ENCODE assay signal across 25 cellular contexts in the genomic region with DNA sequence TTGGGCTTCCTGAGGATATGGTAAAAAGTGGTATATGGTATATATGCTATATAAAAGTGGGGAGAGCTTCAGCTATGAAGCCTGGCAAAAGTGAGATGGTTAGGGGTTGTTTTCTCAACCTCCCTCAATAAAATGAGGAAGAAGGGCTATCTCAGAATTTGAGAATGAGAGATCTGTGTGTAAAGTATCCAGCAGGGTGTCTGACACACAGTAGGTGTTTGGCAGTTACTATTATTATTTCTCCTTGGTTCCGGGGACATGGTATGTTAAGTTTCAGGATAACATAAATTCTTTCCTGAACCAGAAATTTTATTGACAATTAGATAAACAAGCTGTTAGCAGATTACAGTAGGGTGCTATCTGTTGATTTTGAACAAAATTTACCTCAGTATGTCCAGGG.
A peak's percentile ranks its signal among the peaks of the same experiment; 100 is the strongest.
DNase-seq lines count a peak whose midpoint lies in the region; ATAC-seq, FAIRE-seq and TF ChIP-seq lines count a peak whose summit lies in the region.
"Had no signal": no experiment of that assay in that cellular context is flagged by ENCODE, and none has a peak within 500 bp of the region (broad histone marks: within the 10 kb centered on the region; RNA-seq: fewer than 3 reads in every experiment).

No MANE protein-coding gene starts in this region.

- no peak overlapping the region for H3K9ac ChIP-seq in BLaER1

- H3K36me3 Mint-ChIP-seq in immature natural killer cell, result peaks cover 0 to 18% (median 5%) of the 10 kb centered on the region in 3 donors
- H3K36me3 Mint-ChIP-seq in activated CD4-positive, alpha-beta T cell treated with anti-CD3 and anti-CD28 coated beads, Interleukin-2, amount 10 ng/mL, durations not matched to agents 7 days and 5 days (ENCODE audit: low read depth), result peaks cover 9% of the 10 kb centered on the region

- no peak for ATAC-seq in GM21576 (IDR thresholded peaks at IDR 0.05; ENCODE audit: unreplicated experiment)
- ATAC-seq: gastrocnemius medialis, HCT116 had no signal

- no peak for TF ChIP-seq CTCF in NB4 (IDR thresholded peaks at IDR 0.05; ENCODE audit: low read depth, low read length)

- H3K27ac ChIP-seq in BLaER1, result 0 out of 2 replicates have a peak overlapping the region, but pooled peaks have one; percentile 70
- H3K27ac ChIP-seq: breast epithelium, coronary artery, gastrocnemius medialis, hepatocyte, transverse colon had no signal

- no peaks in the 10 kb centered on the region for H3K27me3 ChIP-seq in BLaER1
- H3K27me3 ChIP-seq: breast epithelium, gastrocnemius medialis, hepatocyte, left lung, transverse colon had no signal

- peak overlapping the region; percentile 80 to 88 (median 84) for H3K4me3 Mint-ChIP-seq in immature natural killer cell
- no peak overlapping the region for H3K4me3 Mint-ChIP-seq in activated CD4-positive, alpha-beta T cell treated with anti-CD3 and anti-CD28 coated beads, Interleukin-2, amount 10 ng/mL, durations not matched to agents 7 days and 5 days
- H3K4me3 Mint-ChIP-seq: mesothelial cell of epicardium had no signal

- H4K20me1 ChIP-seq in BLaER1, result no peaks in the 10 kb centered on the region

- H3K4me1 Mint-ChIP-seq in immature natural killer cell, result peaks cover 23 to 25% of the 10 kb centered on the region in 2 donors
- H3K4me1 Mint-ChIP-seq in activated CD4-positive, alpha-beta T cell treated with anti-CD3 and anti-CD28 coated beads, Interleukin-2, amount 10 ng/mL, durations not matched to agents 7 days and 5 days, result peaks cover 18% of the 10 kb centered on the region

- TF ChIP-seq POLR2A in H54 (IDR thresholded peaks at IDR 0.05; ENCODE audit: low read depth, low read length), result no peak
- no peak for TF ChIP-seq POLR2A in NB4 (IDR thresholded peaks at IDR 0.05; ENCODE audit: extremely low read depth, insufficient read length)

- DNase-seq in H54 (ENCODE audit: insufficient read length, low spot score), result no peak
- peak; percentile 43 for DNase-seq in NB4 (ENCODE audit: low read depth)
- no peak for DNase-seq in immature natural killer cell
- no peak for DNase-seq in activated CD4-positive, alpha-beta T cell treated with anti-CD3 and anti-CD28 coated beads, Interleukin-2, amount 10 ng/mL, durations not matched to agents 7 days and 5 days
- no peak for DNase-seq in pons (ENCODE audit: low spot score)
- DNase-seq in CD1c-positive myeloid dendritic cell (ENCODE audit: extremely low spot score), result no peak
- DNase-seq: activated CD8-positive, alpha-beta memory T cell treated with anti-CD3 and anti-CD28 coated beads for 24 hours; activated gamma-delta T cell; activated T-cell treated with anti-CD3 and anti-CD28 coated beads, Interleukin-2, amount 50 U/mL, for 1 hour; amygdala; gastrocnemius medialis; left lung; NCI-H1048; NCI-H345; NCI-H748 treated with DMSO at 0.1 percent for 48 hours; transverse colon had no signal

- H3K4me2 ChIP-seq in BLaER1, result peak overlapping the region; percentile 84
- H3K4me2 ChIP-seq: hepatocyte had no signal

- CTCF ChIA-PET in activated CD4-positive, alpha-beta T cell treated with anti-CD3 and anti-CD28 coated beads, Interleukin-2, amount 10 ng/mL, durations not matched to agents 7 days and 5 days (lab: Charles Lee), result no interaction called here

- peaks cover 0 to 3% (median 0%) of the 10 kb centered on the region in 6 donors for H3K9me3 Mint-ChIP-seq in immature natural killer cell
- peaks cover 12% of the 10 kb centered on the region for H3K9me3 Mint-ChIP-seq in activated CD4-positive, alpha-beta T cell treated with anti-CD3 and anti-CD28 coated beads, Interleukin-2, amount 10 ng/mL, durations not matched to agents 7 days and 5 days

- peak overlapping the region in 3 of 6 donors; percentile 33 to 88 (median 65) for H3K27ac Mint-ChIP-seq in immature natural killer cell
- H3K27ac Mint-ChIP-seq in activated CD4-positive, alpha-beta T cell treated with anti-CD3 and anti-CD28 coated beads, Interleukin-2, amount 10 ng/mL, durations not matched to agents 7 days and 5 days, result no peak overlapping the region

- peaks cover 0 to 2% (median 0%) of the 10 kb centered on the region in 3 donors for H3K27me3 Mint-ChIP-seq in immature natural killer cell (ENCODE audit: low read depth in 3 of 3)
- no peaks in the 10 kb centered on the region for H3K27me3 Mint-ChIP-seq in activated CD4-positive, alpha-beta T cell treated with anti-CD3 and anti-CD28 coated beads, Interleukin-2, amount 10 ng/mL, durations not matched to agents 7 days and 5 days
- H3K27me3 Mint-ChIP-seq: CD4-positive, CD25-positive, alpha-beta regulatory T cell had no signal

- peak; percentile 91 for FAIRE-seq in H54 (lab: Jason Lieb, UNC)
- FAIRE-seq: D721Med had no signal

- H3K4me3 ChIP-seq in BLaER1 (no peak overlapping the region), NB4 (ENCODE audit: low read depth, low read length) (no peak overlapping the region)
- H3K4me3 ChIP-seq: breast epithelium, coronary artery, hepatocyte, transverse colon had no signal

- peaks cover 69% of the 10 kb centered on the region for H3K4me1 ChIP-seq in BLaER1
- H3K4me1 ChIP-seq: breast epithelium had no signal

- H3K9me3 ChIP-seq in BLaER1, result peaks cover 22% of the 10 kb centered on the region
- H3K9me3 ChIP-seq: gastrocnemius medialis, left lung, transverse colon had no signal

- H3K36me3 ChIP-seq in BLaER1, result peaks cover 5% of the 10 kb centered on the region; the same call in 1 of the 2 replicates
- H3K36me3 ChIP-seq: breast epithelium, gastrocnemius medialis, left lung, transverse colon had no signal

- POLR2A ChIA-PET in activated CD4-positive, alpha-beta T cell treated with anti-CD3 and anti-CD28 coated beads, Interleukin-2, amount 10 ng/mL, durations not matched to agents 7 days and 5 days (lab: Charles Lee), result no interaction called here
